Comparison of ENCODE assay signal across 12 cellular contexts in the genomic region with DNA sequence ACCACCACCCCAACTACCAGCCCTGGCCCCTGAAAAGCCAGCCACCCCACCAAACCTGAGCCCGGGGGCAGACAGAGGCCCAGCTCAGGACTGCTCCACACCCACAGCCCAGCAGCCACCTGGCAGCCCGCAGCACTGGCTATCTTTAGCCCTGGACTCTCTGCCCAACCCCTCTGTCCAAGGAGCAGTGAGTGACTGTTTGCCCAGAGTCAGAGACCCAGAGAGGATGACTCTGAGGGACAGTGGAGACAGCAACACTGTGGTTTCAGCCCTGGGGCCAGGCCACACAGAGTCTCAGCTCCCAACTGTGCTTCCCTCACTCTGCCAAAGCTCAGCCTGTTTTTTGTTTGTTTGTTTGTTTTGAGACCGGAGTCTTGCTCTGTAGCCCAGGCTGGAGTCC. TPM values are rescaled to one million over a fixed set of nuclear protein-coding genes. Genes with fewer than 3 reads are reported as not detected.
DNase-seq lines count a peak whose midpoint lies in the region; ATAC-seq and TF ChIP-seq lines count a peak whose summit lies in the region.
"Had no signal": no experiment of that assay in that cellular context is flagged by ENCODE, and none has a peak within 500 bp of the region (broad histone marks: within the 10 kb centered on the region; RNA-seq: fewer than 3 reads in every experiment).

No MANE protein-coding gene starts in this region.

- no peak overlapping the region for H3K56ac ChIP-seq in IMR-90 (ENCODE audit: extremely low read depth, insufficient read depth, low read length)

- TF ChIP-seq POLR2A in IMR-90 (IDR thresholded peaks at IDR 0.05; ENCODE audit: low read depth, low read length) = no peak

- TF ChIP-seq CTCF in CD14-positive monocyte (IDR thresholded peaks at IDR 0.05) (no peak), IMR-90 (conservative IDR thresholded peaks at IDR 0.05; ENCODE audit: low read depth, low read length) (no peak), nephron progenitor cell (IDR thresholded peaks at IDR 0.05) (no peak)

- H3K27ac Mint-ChIP-seq in CD14-positive monocyte (peak overlapping the region in 5 of 7 donors; percentile 10 to 78 (median 56)), nephron progenitor cell (peak overlapping the region; percentile 78)

- dilution Hi-C loops in IMR-90 (cut with HindIII; ENCODE audit: low sequenced_read_pairs, unreplicated experiment) = no loop called here

- H3K79me1 ChIP-seq in IMR-90 (ENCODE audit: low read depth in 1 of 2, low read length in 2 of 2) = peaks cover 10 to 27% of the 10 kb centered on the region in 2 experiments; a peak in 2 of 4 replicates

- no peak overlapping the region for H3K9ac ChIP-seq in IMR-90 (ENCODE audit: low read depth, low read length)

- H4K8ac ChIP-seq in IMR-90 (ENCODE audit: low read depth in 2 of 2, low read length in 2 of 2) = no peak overlapping the region

- no peak overlapping the region for H4K91ac ChIP-seq in IMR-90 (ENCODE audit: insufficient read depth, low read depth, low read length)

- H3K9me1 ChIP-seq in IMR-90 (ENCODE audit: insufficient read depth, low read length) = peaks cover 1% of the 10 kb centered on the region; the same call in 1 of the 2 replicates

- H3K4me3 Mint-ChIP-seq in CD14-positive monocyte (no peak overlapping the region), nephron progenitor cell (no peak overlapping the region)

- DNase-seq in CD14-positive monocyte (ENCODE audit: low spot score) (no peak), IMR-90 (no peak), cerebellar cortex (ENCODE audit: low spot score) (peak; percentile 34), nephron progenitor cell (no peak), NCI-H748 treated with DMSO at 0.1 percent for 48 hours (lab: John Stamatoyannopoulos, UW) (no peak), HK-2 (ENCODE audit: unreplicated experiment) (no peak), SK-N-DZ (ENCODE audit: low spot score) (no peak)
- DNase-seq: activated effector memory CD4-positive, alpha-beta T cell treated with anti-CD3 and anti-CD28 coated beads, Interleukin-2, amount 50 U/mL, for 16 hours; kidney glomerular epithelial cell; NCI-H69; stimulated activated naive CD4-positive, alpha-beta T cell treated with Interleukin-2 at 50 U/mL for 16 hours had no signal

- H3K14ac ChIP-seq in IMR-90 (replicated peaks; ENCODE audit: low read depth, low read length) = no peak overlapping the region

- POLR2A ChIA-PET in IMR-90 (lab: Charles Lee; ENCODE audit: unreplicated experiment) = no interaction called here

- no peak overlapping the region for H3K23ac ChIP-seq in IMR-90 (ENCODE audit: low read depth, low read length)

- no peaks in the 10 kb centered on the region for H3K9me3 Mint-ChIP-seq in CD14-positive monocyte
- H3K9me3 Mint-ChIP-seq in nephron progenitor cell = no peaks in the 10 kb centered on the region

- peak; percentile 11 for ATAC-seq in IMR-90 (ENCODE audit: low read depth)
- ATAC-seq in HG02885 (IDR thresholded peaks at IDR 0.05; ENCODE audit: poor library complexity, unreplicated experiment) = no peak

- H3K4me1 ChIP-seq in IMR-90 (ENCODE audit: control insufficient read depth, insufficient read depth, low read length) = peaks cover 5% of the 10 kb centered on the region; the same call in 1 of the 2 replicates

- H3K9me3 ChIP-seq in IMR-90 (ENCODE audit: control insufficient read depth, insufficient read depth, low read length) = no peaks in the 10 kb centered on the region

- intact Hi-C loops in CD14-positive monocyte (cut with micrococcal nuclease) (loop anchor here in 1 of 2 donors (5.0 to 10.0 kb wide), 2 partner anchors 33 to 220 kb away; a partner anchor contains a TSS), IMR-90 (cut with micrococcal nuclease) (no loop called here)

- BruUV-seq in IMR-90 (replicated peaks; lab: Mats Ljungman, UMichigan) = no TSS peak

- H3K36me3 Mint-ChIP-seq in CD14-positive monocyte (peaks cover 2 to 4% of the 10 kb centered on the region in 2 donors), nephron progenitor cell (ENCODE audit: low read depth) (peaks cover 3% of the 10 kb centered on the region)

- H3K4me2 ChIP-seq in IMR-90 (ENCODE audit: low read depth, low read length) = no peak overlapping the region

- in situ Hi-C loops in IMR-90 (cut with MboI; ENCODE audit: low sequenced_read_pairs) = loop anchor here (5.0 kb wide), 1 partner anchor 78 kb away; no protein-coding TSS in a partner anchor

- WGBS in IMR-90 (ENCODE audit: extremely low coverage in 2 of 2, insufficient read length in 1 of 2), 2 experiments = 83% methylated on average over 2 of the region's 3 CpGs; no CpG with 5 or more reads in 1 of the 2 experiments

- no peak overlapping the region for H2BK120ac ChIP-seq in IMR-90 (ENCODE audit: low read depth, low read length)

- CTCF ChIA-PET in IMR-90 (lab: Yijun Ruan, JAX) = no interaction called here

- H3K4me3 ChIP-seq in IMR-90 (ENCODE audit: insufficient read depth, low read depth, low read length) = no peak overlapping the region

- H3K4ac ChIP-seq in IMR-90 (ENCODE audit: low read depth, low read length) = no peak overlapping the region

- TF ChIP-seq RAD21 in IMR-90 (IDR thresholded peaks at IDR 0.05; ENCODE audit: low read length) = no peak

- H3K27me3 ChIP-seq in IMR-90 (ENCODE audit: control insufficient read depth, insufficient read depth, low read length) = no peaks in the 10 kb centered on the region

- H2AK5ac ChIP-seq in IMR-90 (ENCODE audit: low read depth, low read length) = no peak overlapping the region

- H2BK20ac ChIP-seq in IMR-90 (ENCODE audit: low read depth, low read length) = no peak overlapping the region

- H3K27ac ChIP-seq in IMR-90 (ENCODE audit: insufficient read depth, low read length) = no peak overlapping the region

- no peak overlapping the region for H2AK9ac ChIP-seq in IMR-90 (replicated peaks; ENCODE audit: low read depth, low read length, poor library complexity)

- peaks cover 41% of the 10 kb centered on the region for H4K20me1 ChIP-seq in IMR-90 (ENCODE audit: insufficient read depth, low read length)

- H3K36me3 ChIP-seq in IMR-90 (ENCODE audit: control insufficient read depth, insufficient read depth, low read length) = peaks cover 15% of the 10 kb centered on the region

- H2AFZ ChIP-seq in IMR-90 (replicated peaks; ENCODE audit: low read length, poor library complexity) = no peak overlapping the region

- no peak overlapping the region for H3K18ac ChIP-seq in IMR-90 (ENCODE audit: low read depth, low read length)

- H2BK5ac ChIP-seq in IMR-90 (ENCODE audit: low read depth, low read length, poor library complexity, severe bottlenecking) = no peak overlapping the region

- H2BK15ac ChIP-seq in IMR-90 (ENCODE audit: low read depth, low read length) = no peak overlapping the region

- H3K27me3 Mint-ChIP-seq in CD14-positive monocyte (ENCODE audit: low read depth in 3 of 3) (peaks cover 1 to 7% (median 6%) of the 10 kb centered on the region in 3 donors), nephron progenitor cell (ENCODE audit: low read depth, poor library complexity) (no peaks in the 10 kb centered on the region)

- H3K4me1 Mint-ChIP-seq in CD14-positive monocyte (peaks cover 9% of the 10 kb centered on the region), nephron progenitor cell (peaks cover 55% of the 10 kb centered on the region)

- no peak overlapping the region for H4K5ac ChIP-seq in IMR-90 (ENCODE audit: low read depth, low read length)

TF ChIP-seq in IMR-90, 13 proteins besides CTCF, POLR2A, EP300 and RAD21:
- TF ChIP-seq RFX5 (IDR thresholded peaks at IDR 0.05; ENCODE audit: low read depth, low read length) (no peak), MAFK (IDR thresholded peaks at IDR 0.05; ENCODE audit: low read depth, low read length) (no peak), CHD1 (IDR thresholded peaks at IDR 0.05; ENCODE audit: low read depth, low read length) (no peak), SMC3 (IDR thresholded peaks at IDR 0.05; ENCODE audit: low read depth, low read length) (no peak), MXI1 (IDR thresholded peaks at IDR 0.05; ENCODE audit: borderline replicate concordance, low read depth, low read length) (no peak), RCOR1 (IDR thresholded peaks at IDR 0.05; ENCODE audit: insufficient replicate concordance, low read length) (no peak), FOS (IDR thresholded peaks at IDR 0.05; ENCODE audit: low read depth, low read length) (no peak), CEBPB (IDR thresholded peaks at IDR 0.05; ENCODE audit: low read depth, low read length) (no peak), BHLHE40 (IDR thresholded peaks at IDR 0.05; ENCODE audit: low read depth, low read length) (no peak), MAZ (IDR thresholded peaks at IDR 0.05; ENCODE audit: borderline replicate concordance, low read depth, low read length) (no peak), NFE2L2 (IDR thresholded peaks at IDR 0.05; ENCODE audit: low read depth, low read length) (no peak)
- TF ChIP-seq, protein P1, sequence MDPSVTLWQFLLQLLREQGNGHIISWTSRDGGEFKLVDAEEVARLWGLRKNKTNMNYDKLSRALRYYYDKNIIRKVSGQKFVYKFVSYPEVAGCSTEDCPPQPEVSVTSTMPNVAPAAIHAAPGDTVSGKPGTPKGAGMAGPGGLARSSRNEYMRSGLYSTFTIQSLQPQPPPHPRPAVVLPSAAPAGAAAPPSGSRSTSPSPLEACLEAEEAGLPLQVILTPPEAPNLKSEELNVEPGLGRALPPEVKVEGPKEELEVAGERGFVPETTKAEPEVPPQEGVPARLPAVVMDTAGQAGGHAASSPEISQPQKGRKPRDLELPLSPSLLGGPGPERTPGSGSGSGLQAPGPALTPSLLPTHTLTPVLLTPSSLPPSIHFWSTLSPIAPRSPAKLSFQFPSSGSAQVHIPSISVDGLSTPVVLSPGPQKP (IDR thresholded peaks at IDR 0.05; ENCODE audit: borderline replicate concordance, low read depth, low read length) = no peak
- TF ChIP-seq, protein P2, sequence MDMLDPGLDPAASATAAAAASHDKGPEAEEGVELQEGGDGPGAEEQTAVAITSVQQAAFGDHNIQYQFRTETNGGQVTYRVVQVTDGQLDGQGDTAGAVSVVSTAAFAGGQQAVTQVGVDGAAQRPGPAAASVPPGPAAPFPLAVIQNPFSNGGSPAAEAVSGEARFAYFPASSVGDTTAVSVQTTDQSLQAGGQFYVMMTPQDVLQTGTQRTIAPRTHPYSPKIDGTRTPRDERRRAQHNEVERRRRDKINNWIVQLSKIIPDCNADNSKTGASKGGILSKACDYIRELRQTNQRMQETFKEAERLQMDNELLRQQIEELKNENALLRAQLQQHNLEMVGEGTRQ (IDR thresholded peaks at IDR 0.05; ENCODE audit: low read depth, low read length) = no peak

RNA-seq across cellular contexts. Expression of a gene that starts 32.6 kb away (rescaled TPM):
- 1 to 10 TPM; 4.1 to 7.5 TPM for polyA plus RNA-seq in CD14-positive monocyte
- 18.1 and 19.7 TPM in 2 replicates for total RNA-seq in IMR-90 (2012; rRNA removed)
- 25.7 and 26.4 TPM in 2 replicates for polyA plus RNA-seq in IMR-90 (2012; rRNA removed)
- 18.6 and 33.9 TPM in 2 replicates for polyA plus RNA-seq in IMR-90 (2012; cell fraction: cytosol; rRNA removed)
- polyA plus RNA-seq in IMR-90 (2012; cell fraction: nucleus; rRNA removed; ENCODE audit: low replicate concordance) = 48.9 and 50.9 TPM in 2 replicates
- polyA plus RNA-seq in SK-N-DZ (2014; cell fraction: cytosol; rRNA removed) = 73.3 and 73.9 TPM in 2 replicates
- polyA plus RNA-seq in SK-N-DZ (2014; cell fraction: nucleus; rRNA removed) = 151 and 178 TPM in 2 replicates
